18 cellular contexts compared by ENCODE assay signal in genomic region chr3:4818164-4818563, GRCh38.
"Had no signal": no experiment of that assay in that cellular context is flagged by ENCODE, and none has a peak within 500 bp of the region (broad histone marks: within the 10 kb centered on the region; RNA-seq: fewer than 3 reads in every experiment).

No MANE protein-coding gene starts in this region.

- H3K4me3 Mint-ChIP-seq: activated CD8-positive, alpha-beta memory T cell treated with anti-CD3 and anti-CD28 coated beads, Interleukin-2, amount 10 ng/mL, durations not matched to agents 7 days and 5 days; endodermal cell; stimulated activated memory B cell treated with anti-CD40 and anti-IgM and Interleukin-4, amounts not matched to agents 10 μg/mL and 1 μg/mL and 100 μg/mL, for 72 hours had no signal

- H3K9me3 ChIP-seq: neutrophil, tibial nerve, vagina had no signal

- H3K27ac Mint-ChIP-seq: endodermal cell; stimulated activated memory B cell treated with anti-CD40 and anti-IgM and Interleukin-4, amounts not matched to agents 10 μg/mL and 1 μg/mL and 100 μg/mL, for 72 hours had no signal

- H3K9me3 Mint-ChIP-seq: stimulated activated memory B cell treated with anti-CD40 and anti-IgM and Interleukin-4, amounts not matched to agents 10 μg/mL and 1 μg/mL and 100 μg/mL, for 72 hours had no signal

- H3K4me3 ChIP-seq: cardiac muscle cell, gastroesophageal sphincter, heart right ventricle, lower lobe of right lung, tibial nerve, vagina had no signal

- H3K79me2 ChIP-seq: parathyroid adenoma had no signal

- H3K27ac ChIP-seq: cardiac muscle cell, heart right ventricle, lower lobe of right lung, neutrophil, tibial nerve, vagina had no signal

- H2AFZ ChIP-seq: parathyroid adenoma had no signal

- H3K9ac ChIP-seq: parathyroid adenoma had no signal

- H3K27me3 ChIP-seq: cardiac muscle cell, gastroesophageal sphincter, heart right ventricle, neutrophil, tibial nerve, vagina had no signal

- DNase-seq: activated CD4-positive, alpha-beta T cell treated with anti-CD3 and anti-CD28 coated beads, Interleukin-2, amount 50 U/mL, for 4 hours; activated CD4-positive, CD25-positive, alpha-beta regulatory T cell; activated CD8-positive, alpha-beta memory T cell treated with anti-CD3 and anti-CD28 coated beads, Interleukin-2, amount 10 ng/mL, durations not matched to agents 7 days and 5 days; activated naive CD4-positive, alpha-beta T cell; activated T-cell treated with anti-CD3 and anti-CD28 coated beads, Interleukin-2, amount 50 U/mL, for 1 hour; endodermal cell; erythroblast; heart right ventricle; left colon; lower lobe of right lung; midbrain had no signal

- H3K4me1 ChIP-seq: vagina had no signal

- ATAC-seq: activated CD8-positive, alpha-beta memory T cell treated with anti-CD3 and anti-CD28 coated beads, Interleukin-2, amount 10 ng/mL, durations not matched to agents 7 days and 5 days; gastroesophageal sphincter; heart right ventricle; left colon; lower lobe of right lung; stimulated activated memory B cell treated with anti-CD40 and anti-IgM and Interleukin-4, amounts not matched to agents 10 μg/mL and 1 μg/mL and 100 μg/mL, for 72 hours had no signal

- H3K27me3 Mint-ChIP-seq: activated CD8-positive, alpha-beta memory T cell treated with anti-CD3 and anti-CD28 coated beads, Interleukin-2, amount 10 ng/mL, durations not matched to agents 7 days and 5 days; stimulated activated memory B cell treated with anti-CD40 and anti-IgM and Interleukin-4, amounts not matched to agents 10 μg/mL and 1 μg/mL and 100 μg/mL, for 72 hours had no signal
